Comparison of ENCODE assay signal across 9 cellular contexts in genomic region chr17:82836823-82837357, GRCh38. TPM values are rescaled to one million over a fixed set of nuclear protein-coding genes. Genes with fewer than 3 reads are reported as not detected.
A peak's percentile ranks its signal among the peaks of the same experiment; 100 is the strongest.
DNase-seq lines count a peak whose midpoint lies in the region; ATAC-seq and TF ChIP-seq lines count a peak whose summit lies in the region.
"Had no signal": no experiment of that assay in that cellular context is flagged by ENCODE, and none has a peak within 500 bp of the region (broad histone marks: within the 10 kb centered on the region; RNA-seq: fewer than 3 reads in every experiment).

No MANE protein-coding gene starts in this region.

- H3K36me3 ChIP-seq in esophagus squamous epithelium (peaks cover 0 to 41% (median 10%) of the 10 kb centered on the region in 3 donors), prostate gland (no peaks in the 10 kb centered on the region)

- peaks cover 3 to 59% (median 7%) of the 10 kb centered on the region in 3 donors for H3K4me1 ChIP-seq in esophagus squamous epithelium
- peaks cover 12% of the 10 kb centered on the region for H3K4me1 ChIP-seq in prostate gland (replicated peaks)

- TF ChIP-seq CTCF in esophagus squamous epithelium (IDR thresholded peaks at IDR 0.05) (peak in 3 of 6 experiments; percentile 11 to 53 (median 46)), prostate gland (IDR thresholded peaks at IDR 0.05) (no peak)

- DNase-seq in ELF-1 (ENCODE audit: low read depth, low spot score): peak; percentile 45
- peak; percentile 66 for DNase-seq in NCI-H69 (lab: John Stamatoyannopoulos, UW)
- no peak for DNase-seq in esophagus squamous epithelium (lab: John Stamatoyannopoulos, UW)
- no peak for DNase-seq in prostate gland (ENCODE audit: low spot score)
- no peak for DNase-seq in stimulated activated CD4-positive, alpha-beta T cell treated with anti-CD3 and anti-CD28 coated beads, Interleukin-4, amount 100 ng/mL, for 4 hours
- DNase-seq in activated CD4-positive, CD25-positive, alpha-beta regulatory T cell (lab: John Stamatoyannopoulos, UW): no peak
- no peak for DNase-seq in activated CD4-positive, alpha-beta T cell treated with anti-CD3 and anti-CD28 coated beads, Interleukin-2, amount 50 U/mL, for 48 hours

- intact Hi-C loops in esophagus squamous epithelium (cut with DNase I) (loop anchor here (5.0 kb wide), 2 partner anchors 40 to 45 kb away; no protein-coding TSS in a partner anchor), prostate gland (cut with DNase I) (no loop called here)

- H3K9me3 ChIP-seq in esophagus squamous epithelium (no peaks in the 10 kb centered on the region), prostate gland (no peaks in the 10 kb centered on the region)

- ATAC-seq in GM19328 (IDR thresholded peaks at IDR 0.05; ENCODE audit: unreplicated experiment): no peak

- peak overlapping the region; percentile 88 to 93 (median 90) for H3K27ac ChIP-seq in esophagus squamous epithelium
- H3K27ac ChIP-seq in prostate gland: peak overlapping the region; percentile 83 to 88

- 57 to 62% methylated on average over 12 of the region's 12 CpGs for WGBS in esophagus squamous epithelium, 2 donors
- 58% methylated on average over 12 of the region's 12 CpGs for WGBS in prostate gland

- TF ChIP-seq POLR2A in esophagus squamous epithelium (IDR thresholded peaks at IDR 0.05): no peak
- no peak for TF ChIP-seq POLR2A in prostate gland (IDR thresholded peaks at IDR 0.05)

- H3K27me3 ChIP-seq in esophagus squamous epithelium (no peaks in the 10 kb centered on the region), prostate gland (replicated peaks; ENCODE audit: insufficient read depth) (no peaks in the 10 kb centered on the region)

- H3K4me3 ChIP-seq in esophagus squamous epithelium (peak overlapping the region; percentile 37 to 57 (median 51)), prostate gland (no peak overlapping the region)

RNA-seq across cellular contexts. Expression of gene ZNF750, which starts 2.9 kb away (rescaled TPM):
- total RNA-seq in esophagus squamous epithelium (100 to 1,000 TPM in 2 of 4 donors, 10 to 100 TPM in 2; 55.4 to 253 (median 96.8) TPM), prostate gland (10 to 100 TPM in 1 of 2 donors, 1 to 10 TPM in 1; 7.0 to 10.3 TPM)
- total RNA-seq: subcutaneous adipose tissue had no signal

Comparison
In these comparisons a context has a peak if more than half of its experiments do, and no peak if none do; other contexts are left out.
1. DNase-seq: peak in ELF-1 (single experiment) and NCI-H69 (single experiment); none in esophagus squamous epithelium (single experiment), prostate gland (single experiment), stimulated activated CD4-positive, alpha-beta T cell treated with anti-CD3 and anti-CD28 coated beads, Interleukin-4, amount 100 ng/mL, for 4 hours (0 of 2), activated CD4-positive, CD25-positive, alpha-beta regulatory T cell (0 of 4) and activated CD4-positive, alpha-beta T cell treated with anti-CD3 and anti-CD28 coated beads, Interleukin-2, amount 50 U/mL, for 48 hours (0 of 2).
2. H3K4me3 ChIP-seq: peak in esophagus squamous epithelium (4 of 4); none in prostate gland (0 of 2).
3. RNA of gene ZNF750, which starts 2.9 kb away (total RNA-seq): 55.4 to 253 TPM in esophagus squamous epithelium; 7.0 to 10.3 TPM in prostate gland; every median in the first group is over 4 times any median in the second.